18 cellular contexts compared by ENCODE assay signal in genomic region chr20:32577657-32578056, GRCh38. TPM values are rescaled to one million over a fixed set of nuclear protein-coding genes. Genes with fewer than 3 reads are reported as not detected.
A peak's percentile ranks its signal among the peaks of the same experiment; 100 is the strongest.
DNase-seq lines count a peak whose midpoint lies in the region; ATAC-seq, FAIRE-seq and TF ChIP-seq lines count a peak whose summit lies in the region.
"Had no signal": no experiment of that assay in that cellular context is flagged by ENCODE, and none has a peak within 500 bp of the region (broad histone marks: within the 10 kb centered on the region; RNA-seq: fewer than 3 reads in every experiment).

No MANE protein-coding gene starts in this region.

- H3K4me2 ChIP-seq in BLaER1 (peak overlapping the region; percentile 58; the same call in 1 of the 2 replicates), astrocyte (ENCODE audit: low read length) (no peak overlapping the region)

- H3K4me3 Mint-ChIP-seq in CD8-positive, alpha-beta T cell = peak overlapping the region; percentile 19
- peak overlapping the region; percentile 27 for H3K4me3 Mint-ChIP-seq in astrocyte (ENCODE audit: unreplicated experiment)
- H3K4me3 Mint-ChIP-seq: activated naive CD8-positive, alpha-beta T cell treated with anti-CD3 and anti-CD28 coated beads, Interleukin-2, amount 10 ng/mL, durations not matched to agents 7 days and 5 days; T-helper 2 cell treated with Interferon-gamma antibody and Interleukin-4, amounts not matched to agents 5 μg/mL and 100 μg/mL, for 36 hours had no signal

- no peak for FAIRE-seq in astrocyte (lab: Jason Lieb, UNC)

- peak overlapping the region; percentile 76 for H3K27ac Mint-ChIP-seq in CD8-positive, alpha-beta T cell
- H3K27ac Mint-ChIP-seq in astrocyte (ENCODE audit: unreplicated experiment) = no peak overlapping the region
- H3K27ac Mint-ChIP-seq: activated naive CD8-positive, alpha-beta T cell treated with anti-CD3 and anti-CD28 coated beads, Interleukin-2, amount 10 ng/mL, durations not matched to agents 7 days and 5 days; T-helper 2 cell treated with Interferon-gamma antibody and Interleukin-4, amounts not matched to agents 5 μg/mL and 100 μg/mL, for 36 hours had no signal

- CTCF ChIA-PET in CD8-positive, alpha-beta T cell (lab: Charles Lee) = no interaction called here

- peaks cover 4% of the 10 kb centered on the region for H3K36me3 Mint-ChIP-seq in CD8-positive, alpha-beta T cell
- H3K36me3 Mint-ChIP-seq in astrocyte (ENCODE audit: low read depth, unreplicated experiment) = no peaks in the 10 kb centered on the region
- H3K36me3 Mint-ChIP-seq: activated naive CD8-positive, alpha-beta T cell treated with anti-CD3 and anti-CD28 coated beads, Interleukin-2, amount 10 ng/mL, durations not matched to agents 7 days and 5 days had no signal

- POLR2A ChIA-PET in CD8-positive, alpha-beta T cell (lab: Charles Lee) = no interaction called here

- no peak overlapping the region for H3K4me3 ChIP-seq in BLaER1
- no peak overlapping the region for H3K4me3 ChIP-seq in CD8-positive, alpha-beta T cell (ENCODE audit: low read depth, low read length)
- H3K4me3 ChIP-seq in astrocyte (ENCODE audit: insufficient read depth, low read depth, low read length) = no peak overlapping the region
- no peak overlapping the region for H3K4me3 ChIP-seq in SJCRH30
- H3K4me3 ChIP-seq: cardiac muscle cell had no signal

- ATAC-seq in CD8-positive, alpha-beta T cell = no peak

- H3K27me3 ChIP-seq in BLaER1 (no peaks in the 10 kb centered on the region), astrocyte (ENCODE audit: insufficient read depth, low read length) (no peaks in the 10 kb centered on the region), SJCRH30 (peaks cover 84% of the 10 kb centered on the region)
- no peaks in the 10 kb centered on the region for H3K27me3 ChIP-seq in CD8-positive, alpha-beta T cell (ENCODE audit: insufficient read depth, low read length)
- H3K27me3 ChIP-seq: cardiac muscle cell had no signal

- DNase-seq in CD8-positive, alpha-beta T cell = no peak
- DNase-seq in astrocyte (ENCODE audit: low read depth) (no peak), iris pigment epithelial cell (ENCODE audit: low read depth) (peak; percentile 18), posterior cingulate gyrus (no peak), cerebellar nuclear complex (lab: John Stamatoyannopoulos, UW) (no peak), SJCRH30 (no peak)
- DNase-seq in activated CD8-positive, alpha-beta memory T cell treated with anti-CD3 and anti-CD28 coated beads, Interleukin-2, amount 50 U/mL, for 4 hours = no peak
- DNase-seq: activated CD4-positive, CD25-positive, alpha-beta regulatory T cell treated with anti-CD3 and anti-CD28 coated beads, Interleukin-2, amount 50 U/mL, for 72 hours; activated naive CD8-positive, alpha-beta T cell treated with anti-CD3 and anti-CD28 coated beads, Interleukin-2, amount 10 ng/mL, durations not matched to agents 7 days and 5 days; effector CD8-positive, alpha-beta T cell; islet precursor cell; Kasumi-1; NCI-H2107; NCI-H69; SHP77 had no signal

- H3K4me1 ChIP-seq in BLaER1 (peaks cover 83% of the 10 kb centered on the region), astrocyte (ENCODE audit: insufficient read depth, low read length) (peaks cover 16% of the 10 kb centered on the region), SJCRH30 (no peaks in the 10 kb centered on the region; the same call in 1 of the 2 replicates)
- peaks cover 84% of the 10 kb centered on the region for H3K4me1 ChIP-seq in CD8-positive, alpha-beta T cell (ENCODE audit: insufficient read depth, low read length)

- H2AFZ ChIP-seq in astrocyte (ENCODE audit: low read depth, low read length) = no peak overlapping the region

- no peaks in the 10 kb centered on the region for H3K79me2 ChIP-seq in astrocyte (ENCODE audit: insufficient read depth, low read length)

- no peak overlapping the region for H3K9ac ChIP-seq in BLaER1
- no peak overlapping the region for H3K9ac ChIP-seq in astrocyte (ENCODE audit: low read length)

- H3K27me3 Mint-ChIP-seq in CD8-positive, alpha-beta T cell (ENCODE audit: low read depth) = no peaks in the 10 kb centered on the region
- peaks cover 5% of the 10 kb centered on the region for H3K27me3 Mint-ChIP-seq in astrocyte (ENCODE audit: low read depth, unreplicated experiment)
- H3K27me3 Mint-ChIP-seq: activated naive CD8-positive, alpha-beta T cell treated with anti-CD3 and anti-CD28 coated beads, Interleukin-2, amount 10 ng/mL, durations not matched to agents 7 days and 5 days had no signal

- peaks cover 86% of the 10 kb centered on the region for H4K20me1 ChIP-seq in BLaER1
- no peaks in the 10 kb centered on the region for H4K20me1 ChIP-seq in astrocyte (ENCODE audit: insufficient read depth, low read length)

- intact Hi-C loops in CD8-positive, alpha-beta T cell (cut with DNase I, micrococcal nuclease) = no loop called here
- intact Hi-C loops in posterior cingulate gyrus (cut with DNase I) = no loop called here

- H3K27ac ChIP-seq in BLaER1 = no peak overlapping the region
- H3K27ac ChIP-seq in CD8-positive, alpha-beta T cell (ENCODE audit: low read depth, low read length) = no peak overlapping the region
- H3K27ac ChIP-seq in astrocyte (ENCODE audit: low read depth, low read length) = no peak overlapping the region
- H3K27ac ChIP-seq in SJCRH30 = no peak overlapping the region

- no peaks in the 10 kb centered on the region for H3K9me3 ChIP-seq in BLaER1
- H3K9me3 ChIP-seq in CD8-positive, alpha-beta T cell (ENCODE audit: low read length) = no peaks in the 10 kb centered on the region
- H3K9me3 ChIP-seq in astrocyte (ENCODE audit: insufficient read depth, low read depth, low read length) = no peaks in the 10 kb centered on the region
- H3K9me3 ChIP-seq in SJCRH30 (replicated peaks) = no peaks in the 10 kb centered on the region

- peaks cover 63% of the 10 kb centered on the region for H3K4me1 Mint-ChIP-seq in CD8-positive, alpha-beta T cell (ENCODE audit: low read depth)
- peaks cover 7% of the 10 kb centered on the region for H3K4me1 Mint-ChIP-seq in astrocyte (ENCODE audit: low read depth, unreplicated experiment)

- TF ChIP-seq CTCF in CD8-positive, alpha-beta T cell (IDR thresholded peaks at IDR 0.05) = no peak
- TF ChIP-seq CTCF in astrocyte (IDR thresholded peaks at IDR 0.05; ENCODE audit: insufficient read depth, low read depth, low read length) = no peak

- no peaks in the 10 kb centered on the region for H3K36me3 ChIP-seq in BLaER1
- no peaks in the 10 kb centered on the region for H3K36me3 ChIP-seq in CD8-positive, alpha-beta T cell (ENCODE audit: insufficient read depth, low read length)
- no peaks in the 10 kb centered on the region for H3K36me3 ChIP-seq in astrocyte (ENCODE audit: insufficient read depth, low read length)
- no peaks in the 10 kb centered on the region for H3K36me3 ChIP-seq in SJCRH30
- H3K36me3 ChIP-seq: cardiac muscle cell had no signal

- no peaks in the 10 kb centered on the region for H3K9me3 Mint-ChIP-seq in CD8-positive, alpha-beta T cell
- no peaks in the 10 kb centered on the region for H3K9me3 Mint-ChIP-seq in astrocyte (ENCODE audit: unreplicated experiment)
- H3K9me3 Mint-ChIP-seq: activated naive CD8-positive, alpha-beta T cell treated with anti-CD3 and anti-CD28 coated beads, Interleukin-2, amount 10 ng/mL, durations not matched to agents 7 days and 5 days; T-helper 2 cell treated with Interferon-gamma antibody and Interleukin-4, amounts not matched to agents 5 μg/mL and 100 μg/mL, for 36 hours had no signal

RNA-seq across cellular contexts. Expression of gene NOL4L, which starts 7.5 kb away (rescaled TPM):
- 10 to 100 TPM; 39.1 to 39.7 TPM for total RNA-seq in CD8-positive, alpha-beta T cell
- 35.5 and 43.0 TPM in 2 replicates for total RNA-seq in astrocyte
- 2.4 and 2.5 TPM in 2 replicates for total RNA-seq in SJCRH30 (2014; rRNA removed; shearing (Covaris generic))

Comparison
In these comparisons a context has a peak if more than half of its experiments do, and no peak if none do; other contexts are left out.
1. RNA of gene NOL4L, which starts 7.5 kb away (total RNA-seq): 39.1 to 39.7 TPM in CD8-positive, alpha-beta T cell and 35.5 to 43.0 TPM in astrocyte; 2.4 to 2.5 TPM in SJCRH30; every median in the first group is over 10 times any median in the second.